16 cellular contexts compared by ENCODE assay signal in the genomic region with DNA sequence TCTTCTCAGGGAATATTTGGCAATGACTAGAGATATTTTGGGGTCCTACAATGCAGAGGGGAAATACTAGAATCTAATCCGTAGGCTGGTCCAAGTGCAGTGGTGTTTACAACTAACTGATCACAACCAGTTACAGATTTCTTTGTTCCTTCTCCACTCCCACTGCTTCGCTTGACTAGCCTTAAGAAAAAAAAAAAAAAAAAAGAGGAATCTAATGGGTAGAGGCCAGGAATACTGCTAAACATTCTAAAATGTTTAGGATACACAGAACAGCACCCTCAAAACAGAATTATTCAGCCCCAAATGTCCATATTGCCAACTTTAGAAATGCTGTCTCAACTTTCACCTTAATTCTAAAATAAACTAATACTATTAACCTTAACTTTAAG. TPM values are rescaled to one million over a fixed set of nuclear protein-coding genes. Genes with fewer than 3 reads are reported as not detected.
"Had no signal": no experiment of that assay in that cellular context is flagged by ENCODE, and none has a peak within 500 bp of the region (broad histone marks: within the 10 kb centered on the region; RNA-seq: fewer than 3 reads in every experiment).

No MANE protein-coding gene starts in this region.

- H3K27me3 ChIP-seq: body of pancreas had no signal

- H3K27ac Mint-ChIP-seq: activated B cell treated with CpG ODN at 0.5 μM for 24 hours, T-cell had no signal

- DNase-seq: activated B cell treated with CpG ODN at 0.5 μM for 24 hours; body of pancreas; central memory CD4-positive, alpha-beta T cell; endodermal cell; left ventricle myocardium superior; mesenchymal stem cell; pancreas; stimulated activated CD4-positive, alpha-beta T cell treated with anti-CD3 and anti-CD28 coated beads, Interleukin-4, amount 100 ng/mL, for 4 hours; trophoblast cell had no signal

- H3K36me3 Mint-ChIP-seq: T-cell had no signal

- ATAC-seq: body of pancreas, left ventricle myocardium superior, pancreas had no signal

- H3K79me2 ChIP-seq: hepatocyte had no signal

- H3K4me3 ChIP-seq: body of pancreas, hepatocyte, pancreas had no signal

- H3K4me2 ChIP-seq: hepatocyte had no signal

- H3K9me3 Mint-ChIP-seq: activated B cell treated with CpG ODN at 0.5 μM for 24 hours; activated CD4-positive, alpha-beta T cell treated with anti-CD3 and anti-CD28 coated beads, Interleukin-2, amount 10 ng/mL, durations not matched to agents 7 days and 5 days; activated naive CD4-positive, alpha-beta T cell treated with anti-CD3 and anti-CD28 coated beads for 36 hours; endodermal cell; T-cell had no signal

- H3K4me1 ChIP-seq: body of pancreas, pancreas had no signal

- H2AFZ ChIP-seq: hepatocyte had no signal

- H3K27ac ChIP-seq: body of pancreas, hepatocyte, pancreas had no signal

- H3K9me3 ChIP-seq: body of pancreas, pancreas had no signal

- H3K4me3 Mint-ChIP-seq: activated B cell treated with CpG ODN at 0.5 μM for 24 hours; activated CD4-positive, alpha-beta T cell treated with anti-CD3 and anti-CD28 coated beads, Interleukin-2, amount 10 ng/mL, durations not matched to agents 7 days and 5 days; activated naive CD4-positive, alpha-beta T cell treated with anti-CD3 and anti-CD28 coated beads for 36 hours; endodermal cell; T-cell had no signal

- H3K36me3 ChIP-seq: pancreas had no signal

- H3K27me3 Mint-ChIP-seq: activated B cell treated with CpG ODN at 0.5 μM for 24 hours had no signal

RNA-seq across cellular contexts. Expression of gene HOXB1, which starts 51.8 kb away (rescaled TPM):
- total RNA-seq: activated B cell treated with CpG ODN at 0.5 μM for 24 hours; activated CD4-positive, alpha-beta T cell treated with anti-CD3 and anti-CD28 coated beads, Interleukin-2, amount 10 ng/mL, durations not matched to agents 7 days and 5 days; activated naive CD4-positive, alpha-beta T cell treated with anti-CD3 and anti-CD28 coated beads for 36 hours; body of pancreas; dermis microvascular lymphatic vessel endothelial cell; endodermal cell; hepatocyte; kidney epithelial cell; left ventricle myocardium superior; pancreas; subcutaneous adipose tissue; T-cell had no signal
- polyA plus RNA-seq: hepatocyte, pancreas had no signal
